ENCODE assay signal across 33 cellular contexts in the genomic region with DNA sequence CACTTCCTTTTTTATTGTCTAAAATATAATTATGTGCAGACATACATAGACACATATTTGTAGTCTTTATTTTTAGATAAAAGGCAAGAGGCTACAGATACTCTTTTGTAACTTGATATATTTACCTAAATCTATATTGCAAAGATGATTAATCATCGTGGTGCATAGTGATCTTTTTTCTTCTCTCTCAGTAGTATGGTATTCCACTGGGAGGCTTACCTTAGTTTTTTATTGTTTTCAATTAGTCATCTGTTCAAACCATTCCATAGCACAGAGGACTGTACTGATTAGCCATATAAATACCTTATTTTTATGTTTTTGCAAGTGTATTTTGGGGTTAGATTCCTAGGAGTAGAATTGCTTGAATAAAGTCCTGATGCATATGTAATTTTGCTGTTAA.
"Had no signal": no experiment of that assay in that cellular context is flagged by ENCODE, and none has a peak within 500 bp of the region (broad histone marks: within the 10 kb centered on the region; RNA-seq: fewer than 3 reads in every experiment).

No MANE protein-coding gene starts in this region.

- H3K27me3 ChIP-seq: ascending aorta, Peyer's patch had no signal

- H3K27ac Mint-ChIP-seq: activated CD8-positive, alpha-beta T cell treated with anti-CD3 and anti-CD28 coated beads for 36 hours; activated naive CD4-positive, alpha-beta T cell treated with anti-CD3 and anti-CD28 coated beads, Interleukin-2, amount 50 U/mL, for 24 hours; activated naive CD8-positive, alpha-beta T cell treated with anti-CD3 and anti-CD28 coated beads, Interleukin-2, amount 10 ng/mL, durations not matched to agents 7 days and 5 days; activated T-helper 2 cell treated with anti-CD3 and anti-CD28 coated beads, Interferon-gamma antibody, Interleukin-2, Interleukin-4, amounts not matched to agents 10 μg/mL and 5 μg/mL and 100 μg/mL, durations not matched to agents 14 hours and 24 hours and 36 hours had no signal

- H3K27me3 Mint-ChIP-seq: activated CD8-positive, alpha-beta T cell treated with anti-CD3 and anti-CD28 coated beads for 36 hours; activated naive CD4-positive, alpha-beta T cell treated with anti-CD3 and anti-CD28 coated beads, Interleukin-2, amount 50 U/mL, for 24 hours; activated naive CD8-positive, alpha-beta T cell treated with anti-CD3 and anti-CD28 coated beads, Interleukin-2, amount 10 ng/mL, durations not matched to agents 7 days and 5 days had no signal

- H3K27ac ChIP-seq: ascending aorta, Peyer's patch, VCaP had no signal

- H3K9me3 ChIP-seq: ascending aorta had no signal

- FAIRE-seq: K562 had no signal

- H3K4me1 ChIP-seq: ascending aorta, Peyer's patch had no signal

- H3K4me3 ChIP-seq: ascending aorta, K562, Peyer's patch had no signal

- H3K36me3 Mint-ChIP-seq: activated naive CD4-positive, alpha-beta T cell treated with anti-CD3 and anti-CD28 coated beads, Interleukin-2, amount 50 U/mL, for 24 hours; activated naive CD8-positive, alpha-beta T cell treated with anti-CD3 and anti-CD28 coated beads, Interleukin-2, amount 10 ng/mL, durations not matched to agents 7 days and 5 days had no signal

- H3K4me3 Mint-ChIP-seq: activated CD8-positive, alpha-beta T cell treated with anti-CD3 and anti-CD28 coated beads for 36 hours; activated naive CD4-positive, alpha-beta T cell treated with anti-CD3 and anti-CD28 coated beads, Interleukin-2, amount 50 U/mL, for 24 hours; activated naive CD8-positive, alpha-beta T cell treated with anti-CD3 and anti-CD28 coated beads, Interleukin-2, amount 10 ng/mL, durations not matched to agents 7 days and 5 days had no signal

- ATAC-seq: activated CD8-positive, alpha-beta T cell treated with anti-CD3 and anti-CD28 coated beads for 36 hours; K562 had no signal

- H3K36me3 ChIP-seq: ascending aorta, Peyer's patch had no signal

- DNase-seq: activated CD4-positive, alpha-beta T cell treated with anti-CD3 and anti-CD28 coated beads for 1 hour; activated CD4-positive, alpha-beta T cell treated with anti-CD3 and anti-CD28 coated beads for 48 hours; activated CD4-positive, alpha-beta T cell treated with anti-CD3 and anti-CD28 coated beads, Interleukin-2, amount 50 U/mL, for 4 hours; activated CD4-positive, CD25-positive, alpha-beta regulatory T cell; activated CD8-positive, alpha-beta T cell treated with anti-CD3 and anti-CD28 coated beads for 36 hours; activated gamma-delta T cell; activated naive CD4-positive, alpha-beta T cell treated with Interleukin-2 at 50 U/mL for 16 hours; activated naive CD8-positive, alpha-beta T cell treated with anti-CD3 and anti-CD28 coated beads, Interleukin-2, amount 10 ng/mL, durations not matched to agents 7 days and 5 days; activated T-cell treated with anti-CD3 and anti-CD28 coated beads, Interleukin-2, amount 50 U/mL, for 1 hour; amygdala; caudate nucleus; cerebellar nuclear complex; NCI-H1092 treated with DMSO at 0.1 percent for 48 hours; NCI-H146; NCI-H187; NCI-H2029 treated with DMSO at 0.1 percent for 48 hours; NCI-H2107; NCI-H2227 treated with DMSO at 0.1 percent for 48 hours; NCI-H446; NCI-H510A treated with DMSO at 0.1 percent for 48 hours; NCI-H69; Peyer's patch; Right ventricle myocardium superior; RPMI8226; SW 1271; T-helper 1 cell; T-helper 2 cell; T-helper 9 cell had no signal

- H3K4me1 Mint-ChIP-seq: activated naive CD4-positive, alpha-beta T cell treated with anti-CD3 and anti-CD28 coated beads, Interleukin-2, amount 50 U/mL, for 24 hours; activated naive CD8-positive, alpha-beta T cell treated with anti-CD3 and anti-CD28 coated beads, Interleukin-2, amount 10 ng/mL, durations not matched to agents 7 days and 5 days had no signal
